In genomic region chr6:118931436-118931835, GRCh38 we compare ENCODE assay signal across 16 cellular contexts. TPM values are rescaled to one million over a fixed set of nuclear protein-coding genes. Genes with fewer than 3 reads are reported as not detected.
DNase-seq lines count a peak whose midpoint lies in the region; ATAC-seq, FAIRE-seq and TF ChIP-seq lines count a peak whose summit lies in the region.
"Had no signal": no experiment of that assay in that cellular context is flagged by ENCODE, and none has a peak within 500 bp of the region (broad histone marks: within the 10 kb centered on the region; RNA-seq: fewer than 3 reads in every experiment).

No MANE protein-coding gene starts in this region.

- H3K27ac Mint-ChIP-seq in CD4-positive, alpha-beta memory T cell = no peak overlapping the region
- H3K27ac Mint-ChIP-seq: B cell; CD4-positive, alpha-beta T cell; GM23338 had no signal

- CTCF ChIA-PET in RWPE1 (lab: Yijun Ruan, JAX) = no interaction called here
- CTCF ChIA-PET in CD4-positive, alpha-beta memory T cell (lab: Charles Lee; ENCODE audit: partially characterized antibody) = no interaction called here

- TF ChIP-seq POLR2A in adrenal gland (IDR thresholded peaks at IDR 0.05) = no peak

- peaks cover 10% of the 10 kb centered on the region; the same call in 1 of the 2 replicates for H4K20me1 ChIP-seq in DND-41 (ENCODE audit: insufficient read depth, low read length)

- H3K9ac ChIP-seq in DND-41 (ENCODE audit: low read depth, low read length) = no peak overlapping the region

- no peaks in the 10 kb centered on the region for H3K27me3 Mint-ChIP-seq in CD4-positive, alpha-beta memory T cell
- H3K27me3 Mint-ChIP-seq: B cell; CD4-positive, alpha-beta T cell had no signal

- H3K9me3 ChIP-seq in DND-41 (ENCODE audit: insufficient read depth, low read length, severe bottlenecking) (no peaks in the 10 kb centered on the region), adrenal gland (replicated peaks in 1 of 3) (no peaks in the 10 kb centered on the region)
- no peaks in the 10 kb centered on the region for H3K9me3 ChIP-seq in CD4-positive, alpha-beta memory T cell (ENCODE audit: control insufficient read depth in 1 of 2, low read length in 2 of 2)

- H3K4me1 ChIP-seq in DND-41 (ENCODE audit: insufficient read depth, low read length) (peaks cover 35% of the 10 kb centered on the region), adrenal gland (replicated peaks in 1 of 2) (peaks cover 5 to 22% of the 10 kb centered on the region in 2 donors)
- H3K4me1 ChIP-seq in CD4-positive, alpha-beta memory T cell (ENCODE audit: insufficient read depth, low read length) = peaks cover 19% of the 10 kb centered on the region

- FAIRE-seq in bronchial epithelial cell (lab: Jason Lieb, UNC) (no peak), D721Med (lab: Jason Lieb, UNC) (no peak)
- FAIRE-seq: A204.1, GM18507 had no signal

- intact Hi-C loops in posterior vena cava (cut with DNase I) = no loop called here
- intact Hi-C loops in adrenal gland (cut with DNase I) = no loop called here
- intact Hi-C loops in CD4-positive, alpha-beta memory T cell (cut with micrococcal nuclease) = loop anchor here (10.0 kb wide), 1 partner anchor 277 kb away; the partner anchor contains the start of gene CEP85L

- WGBS in adrenal gland, 4 donors = 86 to 93% (median 88%) methylated on average over 5 of the region's 5 CpGs

- no peak overlapping the region for H2AFZ ChIP-seq in DND-41 (ENCODE audit: low read depth, low read length)
- H2AFZ ChIP-seq: GM23338 had no signal

- H3K36me3 ChIP-seq in DND-41 (ENCODE audit: insufficient read depth, low read length) (peaks cover 49% of the 10 kb centered on the region), bronchial epithelial cell (ENCODE audit: control insufficient read depth, insufficient read depth, low read length) (peaks cover 3% of the 10 kb centered on the region), adrenal gland (replicated peaks in 1 of 2) (peaks cover 0 to 15% of the 10 kb centered on the region in 2 donors)
- H3K36me3 ChIP-seq in CD4-positive, alpha-beta memory T cell (ENCODE audit: insufficient read depth, low read length) = peaks cover 12% of the 10 kb centered on the region

- no peak for DNase-seq in DND-41
- DNase-seq in LHCN-M2 (ENCODE audit: low read depth) = peak; percentile 10
- peak; percentile 8 for DNase-seq in RWPE1 (ENCODE audit: low spot score)
- DNase-seq in bronchial epithelial cell (ENCODE audit: low read depth) = peak; percentile 75
- DNase-seq in D721Med (ENCODE audit: insufficient read length, low spot score) = no peak
- no peak for DNase-seq in posterior vena cava (ENCODE audit: low spot score)
- no peak for DNase-seq in adrenal gland
- DNase-seq in CD4-positive, alpha-beta memory T cell = no peak
- DNase-seq: C1 segment of cervical spinal cord; CD4-positive, alpha-beta T cell; DMS153; DMS79 treated with DMSO at 0.1 percent for 48 hours had no signal

- H3K27me3 ChIP-seq in DND-41 (ENCODE audit: insufficient read depth, low read length, poor library complexity) = no peaks in the 10 kb centered on the region
- H3K27me3 ChIP-seq in bronchial epithelial cell (ENCODE audit: control insufficient read depth, insufficient read depth, low read length) = no peaks in the 10 kb centered on the region
- no peaks in the 10 kb centered on the region for H3K27me3 ChIP-seq in adrenal gland
- H3K27me3 ChIP-seq in CD4-positive, alpha-beta memory T cell (ENCODE audit: insufficient read depth, low read length) = no peaks in the 10 kb centered on the region

- H3K9me3 Mint-ChIP-seq in CD4-positive, alpha-beta memory T cell = no peaks in the 10 kb centered on the region
- H3K9me3 Mint-ChIP-seq: CD4-positive, alpha-beta T cell had no signal

- no peak for ATAC-seq in DND-41 (ENCODE audit: insufficient read depth, low read depth)
- ATAC-seq: GM23338 had no signal

- 0 out of 2 replicates have a peak overlapping the region, but pooled peaks have one; percentile 1 for H3K4me2 ChIP-seq in DND-41 (ENCODE audit: insufficient read depth, low read length)
- H3K4me2 ChIP-seq: GM23338 had no signal

- H3K4me1 Mint-ChIP-seq in CD4-positive, alpha-beta memory T cell = peaks cover 22 to 43% (median 27%) of the 10 kb centered on the region in 4 donors

- H3K4me3 ChIP-seq in DND-41 (ENCODE audit: low read depth in 1 of 2, low read length in 2 of 2) (no peak overlapping the region), bronchial epithelial cell (ENCODE audit: low read depth, low read length) (no peak overlapping the region), adrenal gland (no peak overlapping the region)
- no peak overlapping the region for H3K4me3 ChIP-seq in CD4-positive, alpha-beta memory T cell (ENCODE audit: low read length in 2 of 2)
- H3K4me3 ChIP-seq: GM23338 had no signal

- no peak overlapping the region for H3K27ac ChIP-seq in DND-41 (ENCODE audit: low read length)
- H3K27ac ChIP-seq in RWPE1 = no peak overlapping the region
- H3K27ac ChIP-seq in adrenal gland = no peak overlapping the region
- H3K27ac ChIP-seq in CD4-positive, alpha-beta memory T cell (ENCODE audit: low read depth, low read length) = no peak overlapping the region

- H3K36me3 Mint-ChIP-seq in CD4-positive, alpha-beta memory T cell = peaks cover 25 to 55% of the 10 kb centered on the region in 2 donors

- POLR2A ChIA-PET in RWPE1 (lab: Yijun Ruan, JAX; ENCODE audit: low non-redundant PET) = no interaction called here
- POLR2A ChIA-PET in CD4-positive, alpha-beta memory T cell (lab: Charles Lee; ENCODE audit: partially characterized antibody) = no interaction called here

- no peak overlapping the region for H3K4me3 Mint-ChIP-seq in CD4-positive, alpha-beta memory T cell
- H3K4me3 Mint-ChIP-seq: B cell; CD4-positive, alpha-beta T cell; GM23338 had no signal

- TF ChIP-seq CTCF in DND-41 (IDR thresholded peaks at IDR 0.05; ENCODE audit: borderline replicate concordance, extremely low read depth, low read length, poor library complexity, severe bottlenecking) (no peak), RWPE1 (conservative IDR thresholded peaks at IDR 0.05; ENCODE audit: low read depth) (no peak), bronchial epithelial cell (IDR thresholded peaks at IDR 0.05; ENCODE audit: insufficient read depth, low read length, severe bottlenecking) (no peak), D721Med (IDR thresholded peaks at IDR 0.05; ENCODE audit: insufficient read depth, missing control alignments) (no peak), adrenal gland (IDR thresholded peaks at IDR 0.05) (no peak)

- H3K79me2 ChIP-seq in DND-41 (ENCODE audit: insufficient read depth, low read length) = peaks cover 63% of the 10 kb centered on the region

RNA-seq across cellular contexts. Expression of gene MCM9, which starts 3.5 kb away (rescaled TPM):
- total RNA-seq in LHCN-M2 (2014; rRNA removed) = 8.6 and 12.1 TPM in 2 replicates
- polyA plus RNA-seq in LHCN-M2 (2012) = 4.9 TPM
- 9.7 and 12.8 TPM in 2 replicates for total RNA-seq in bronchial epithelial cell
- total RNA-seq in posterior vena cava = 10 to 100 TPM; 10.3 to 12.3 TPM
- 10 to 100 TPM; 12.5 to 20.5 (median 15.4) TPM for total RNA-seq in adrenal gland
- 1 to 10 TPM; 3.1 to 9.2 (median 4.7) TPM for polyA plus RNA-seq in adrenal gland
- 10 to 100 TPM; 33.8 to 36.6 TPM for total RNA-seq in CD4-positive, alpha-beta memory T cell
- polyA plus RNA-seq in CD4-positive, alpha-beta memory T cell = 10 to 100 TPM; 11.2 to 15.2 TPM

RNA-seq across cellular contexts. Expression of gene ASF1A, which starts 37.5 kb away (rescaled TPM):
- total RNA-seq in LHCN-M2 (2014; rRNA removed) = 33.9 and 37.2 TPM in 2 replicates
- 10.6 TPM for polyA plus RNA-seq in LHCN-M2 (2012)
- 13.4 and 17.9 TPM in 2 replicates for total RNA-seq in bronchial epithelial cell
- total RNA-seq in posterior vena cava = 10 to 100 TPM; 15.2 to 18.0 TPM
- 10 to 100 TPM in 7 of 8 donors, 1 to 10 TPM in 1; 8.7 to 24.0 (median 19.8) TPM for total RNA-seq in adrenal gland
- 10 to 100 TPM; 19.2 to 46.1 (median 23.1) TPM for polyA plus RNA-seq in adrenal gland
- 10 to 100 TPM; 64.0 to 66.6 TPM for total RNA-seq in CD4-positive, alpha-beta memory T cell
- polyA plus RNA-seq in CD4-positive, alpha-beta memory T cell = 10 to 100 TPM; 65.8 to 78.5 TPM

Comparison
In these comparisons a context has a peak if more than half of its experiments do, and no peak if none do; other contexts are left out.
1. DNase-seq: peak in LHCN-M2 (single experiment), RWPE1 (single experiment) and bronchial epithelial cell (single experiment); none in DND-41 (single experiment), D721Med (single experiment), posterior vena cava (single experiment), adrenal gland (0 of 7) and CD4-positive, alpha-beta memory T cell (0 of 5).